ENCODE assay signal across 2 cellular contexts in the genomic region with DNA sequence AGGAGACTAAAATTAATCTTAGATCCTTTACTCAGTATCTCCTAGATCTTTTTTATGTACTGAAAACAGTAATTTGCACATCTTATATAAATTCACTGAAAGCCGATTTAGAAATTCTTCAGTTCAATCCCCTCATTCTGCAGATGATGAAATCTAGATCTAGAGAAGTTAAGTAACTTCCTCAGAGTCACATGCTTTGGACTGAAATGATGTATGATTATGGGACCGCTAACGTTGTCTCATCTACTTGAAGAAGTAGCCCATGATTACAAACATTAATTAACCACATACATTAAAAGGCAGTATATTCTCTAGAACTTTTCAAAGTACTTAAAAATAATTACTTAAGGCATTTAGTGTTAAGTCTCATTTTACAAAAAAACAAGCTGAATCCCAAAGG.
TF ChIP-seq lines count a peak whose summit lies in the region.

No MANE protein-coding gene starts in this region.

TF ChIP-seq in liver, 16 proteins besides CTCF, POLR2A, EP300 and RAD21 (continued from another document):
- TF ChIP-seq ATF3 (IDR thresholded peaks at IDR 0.05), result no peak
- TF ChIP-seq RXRA (IDR thresholded peaks at IDR 0.05), result no peak
- TF ChIP-seq HNF4A (conservative IDR thresholded peaks at IDR 0.05), result no peak
- no peak for TF ChIP-seq SP1 (IDR thresholded peaks at IDR 0.05)
- no peak for TF ChIP-seq HNF4G (IDR thresholded peaks at IDR 0.05)
- TF ChIP-seq, protein P1, sequence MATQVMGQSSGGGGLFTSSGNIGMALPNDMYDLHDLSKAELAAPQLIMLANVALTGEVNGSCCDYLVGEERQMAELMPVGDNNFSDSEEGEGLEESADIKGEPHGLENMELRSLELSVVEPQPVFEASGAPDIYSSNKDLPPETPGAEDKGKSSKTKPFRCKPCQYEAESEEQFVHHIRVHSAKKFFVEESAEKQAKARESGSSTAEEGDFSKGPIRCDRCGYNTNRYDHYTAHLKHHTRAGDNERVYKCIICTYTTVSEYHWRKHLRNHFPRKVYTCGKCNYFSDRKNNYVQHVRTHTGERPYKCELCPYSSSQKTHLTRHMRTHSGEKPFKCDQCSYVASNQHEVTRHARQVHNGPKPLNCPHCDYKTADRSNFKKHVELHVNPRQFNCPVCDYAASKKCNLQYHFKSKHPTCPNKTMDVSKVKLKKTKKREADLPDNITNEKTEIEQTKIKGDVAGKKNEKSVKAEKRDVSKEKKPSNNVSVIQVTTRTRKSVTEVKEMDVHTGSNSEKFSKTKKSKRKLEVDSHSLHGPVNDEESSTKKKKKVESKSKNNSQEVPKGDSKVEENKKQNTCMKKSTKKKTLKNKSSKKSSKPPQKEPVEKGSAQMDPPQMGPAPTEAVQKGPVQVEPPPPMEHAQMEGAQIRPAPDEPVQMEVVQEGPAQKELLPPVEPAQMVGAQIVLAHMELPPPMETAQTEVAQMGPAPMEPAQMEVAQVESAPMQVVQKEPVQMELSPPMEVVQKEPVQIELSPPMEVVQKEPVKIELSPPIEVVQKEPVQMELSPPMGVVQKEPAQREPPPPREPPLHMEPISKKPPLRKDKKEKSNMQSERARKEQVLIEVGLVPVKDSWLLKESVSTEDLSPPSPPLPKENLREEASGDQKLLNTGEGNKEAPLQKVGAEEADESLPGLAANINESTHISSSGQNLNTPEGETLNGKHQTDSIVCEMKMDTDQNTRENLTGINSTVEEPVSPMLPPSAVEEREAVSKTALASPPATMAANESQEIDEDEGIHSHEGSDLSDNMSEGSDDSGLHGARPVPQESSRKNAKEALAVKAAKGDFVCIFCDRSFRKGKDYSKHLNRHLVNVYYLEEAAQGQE (IDR thresholded peaks at IDR 0.05), result no peak
- no peak for TF ChIP-seq GABPA (IDR thresholded peaks at IDR 0.05 in 1 of 2, conservative IDR thresholded peaks at IDR 0.05 in 1 of 2)
- TF ChIP-seq TAF1 (conservative IDR thresholded peaks at IDR 0.05), result no peak
- no peak for TF ChIP-seq JUND (IDR thresholded peaks at IDR 0.05)
- TF ChIP-seq EGR1 (IDR thresholded peaks at IDR 0.05; ENCODE audit: low read depth in 2 of 2), result no peak
- TF ChIP-seq, protein P2, sequence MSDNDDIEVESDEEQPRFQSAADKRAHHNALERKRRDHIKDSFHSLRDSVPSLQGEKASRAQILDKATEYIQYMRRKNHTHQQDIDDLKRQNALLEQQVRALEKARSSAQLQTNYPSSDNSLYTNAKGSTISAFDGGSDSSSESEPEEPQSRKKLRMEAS (IDR thresholded peaks at IDR 0.05), result no peak
- TF ChIP-seq FOXA2 (IDR thresholded peaks at IDR 0.05), result no peak
- TF ChIP-seq, protein P3, sequence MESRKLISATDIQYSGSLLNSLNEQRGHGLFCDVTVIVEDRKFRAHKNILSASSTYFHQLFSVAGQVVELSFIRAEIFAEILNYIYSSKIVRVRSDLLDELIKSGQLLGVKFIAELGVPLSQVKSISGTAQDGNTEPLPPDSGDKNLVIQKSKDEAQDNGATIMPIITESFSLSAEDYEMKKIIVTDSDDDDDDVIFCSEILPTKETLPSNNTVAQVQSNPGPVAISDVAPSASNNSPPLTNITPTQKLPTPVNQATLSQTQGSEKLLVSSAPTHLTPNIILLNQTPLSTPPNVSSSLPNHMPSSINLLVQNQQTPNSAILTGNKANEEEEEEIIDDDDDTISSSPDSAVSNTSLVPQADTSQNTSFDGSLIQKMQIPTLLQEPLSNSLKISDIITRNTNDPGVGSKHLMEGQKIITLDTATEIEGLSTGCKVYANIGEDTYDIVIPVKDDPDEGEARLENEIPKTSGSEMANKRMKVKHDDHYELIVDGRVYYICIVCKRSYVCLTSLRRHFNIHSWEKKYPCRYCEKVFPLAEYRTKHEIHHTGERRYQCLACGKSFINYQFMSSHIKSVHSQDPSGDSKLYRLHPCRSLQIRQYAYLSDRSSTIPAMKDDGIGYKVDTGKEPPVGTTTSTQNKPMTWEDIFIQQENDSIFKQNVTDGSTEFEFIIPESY (IDR thresholded peaks at IDR 0.05), result no peak
TF ChIP-seq in liver: peak in this region for 0.

TF ChIP-seq in HepG2, 621 proteins besides CTCF, POLR2A, EP300 and RAD21 (continued from another document):
- TF ChIP-seq, protein P4, sequence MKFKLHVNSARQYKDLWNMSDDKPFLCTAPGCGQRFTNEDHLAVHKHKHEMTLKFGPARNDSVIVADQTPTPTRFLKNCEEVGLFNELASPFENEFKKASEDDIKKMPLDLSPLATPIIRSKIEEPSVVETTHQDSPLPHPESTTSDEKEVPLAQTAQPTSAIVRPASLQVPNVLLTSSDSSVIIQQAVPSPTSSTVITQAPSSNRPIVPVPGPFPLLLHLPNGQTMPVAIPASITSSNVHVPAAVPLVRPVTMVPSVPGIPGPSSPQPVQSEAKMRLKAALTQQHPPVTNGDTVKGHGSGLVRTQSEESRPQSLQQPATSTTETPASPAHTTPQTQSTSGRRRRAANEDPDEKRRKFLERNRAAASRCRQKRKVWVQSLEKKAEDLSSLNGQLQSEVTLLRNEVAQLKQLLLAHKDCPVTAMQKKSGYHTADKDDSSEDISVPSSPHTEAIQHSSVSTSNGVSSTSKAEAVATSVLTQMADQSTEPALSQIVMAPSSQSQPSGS (CRISPR knock-in tag; IDR thresholded peaks at IDR 0.05), result no peak
- no peak for TF ChIP-seq POGK (CRISPR knock-in tag; conservative IDR thresholded peaks at IDR 0.05)
- TF ChIP-seq GRHL1 (CRISPR knock-in tag; conservative IDR thresholded peaks at IDR 0.05), result no peak
- TF ChIP-seq, protein P5, sequence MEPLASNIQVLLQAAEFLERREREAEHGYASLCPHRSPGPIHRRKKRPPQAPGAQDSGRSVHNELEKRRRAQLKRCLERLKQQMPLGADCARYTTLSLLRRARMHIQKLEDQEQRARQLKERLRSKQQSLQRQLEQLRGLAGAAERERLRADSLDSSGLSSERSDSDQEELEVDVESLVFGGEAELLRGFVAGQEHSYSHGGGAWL (CRISPR knock-in tag; IDR thresholded peaks at IDR 0.05), result no peak
- TF ChIP-seq THAP8 (CRISPR knock-in tag; IDR thresholded peaks at IDR 0.05; ENCODE audit: borderline replicate concordance), result no peak
- no peak for TF ChIP-seq GPN1 (CRISPR knock-in tag; IDR thresholded peaks at IDR 0.05; ENCODE audit: borderline replicate concordance)
- no peak for TF ChIP-seq AHR (CRISPR knock-in tag; IDR thresholded peaks at IDR 0.05)
- no peak for TF ChIP-seq HES4 (CRISPR knock-in tag; IDR thresholded peaks at IDR 0.05; ENCODE audit: borderline replicate concordance)
